ENCODE assay signal across 21 cellular contexts in genomic region chr13:111139452-111139851, GRCh38.
"Had no signal": no experiment of that assay in that cellular context is flagged by ENCODE, and none has a peak within 500 bp of the region (broad histone marks: within the 10 kb centered on the region; RNA-seq: fewer than 3 reads in every experiment).

No MANE protein-coding gene starts in this region.

- DNase-seq: dorsolateral prefrontal cortex; effector CD8-positive, alpha-beta T cell; endodermal cell; foreskin fibroblast; gastrocnemius medialis; head of caudate nucleus; left ventricle myocardium superior; lower lobe of right lung; natural killer cell; sigmoid colon; stimulated activated CD4-positive, alpha-beta T cell treated with anti-CD3 and anti-CD28 coated beads, Interleukin-2, amount 100 ng/mL, for 24 hours; stimulated activated CD4-positive, alpha-beta T cell treated with anti-CD3 and anti-CD28 coated beads, Interleukin-4, amount 100 ng/mL, for 4 hours; stimulated activated naive CD8-positive, alpha-beta T cell treated with anti-CD3 and anti-CD28 coated beads, Interleukin-15, Interleukin-2, amounts not matched to agents 100 U/mL and 50 U/mL, for 24 hours; substantia nigra; testis; tibial artery had no signal

- H3K9me3 ChIP-seq: gastrocnemius medialis, lower lobe of right lung, prostate gland, sigmoid colon, testis, tibial artery had no signal

- H3K4me1 ChIP-seq: lower lobe of right lung, prostate gland, sigmoid colon, testis had no signal

- ATAC-seq: esophagus mucosa; left ventricle myocardium superior; lower lobe of right lung; natural killer cell; right cardiac atrium; stimulated activated memory B cell treated with anti-CD40 and anti-IgM and Interleukin-4, amounts not matched to agents 10 μg/mL and 1 μg/mL and 100 μg/mL, for 72 hours; stimulated activated naive CD8-positive, alpha-beta T cell treated with anti-CD3 and anti-CD28 coated beads, Interleukin-15, Interleukin-2, amounts not matched to agents 100 U/mL and 50 U/mL, for 24 hours had no signal

- H3K27me3 ChIP-seq: dorsolateral prefrontal cortex, gastrocnemius medialis, sigmoid colon, testis, tibial artery had no signal

- H3K27ac ChIP-seq: dorsolateral prefrontal cortex, epithelial cell of prostate, gastrocnemius medialis, lower lobe of right lung, prostate gland, sigmoid colon, testis, tibial artery had no signal

- H3K4me3 ChIP-seq: dorsolateral prefrontal cortex, gastrocnemius medialis, lower lobe of right lung, prostate gland, sigmoid colon, testis, tibial artery had no signal

- H3K36me3 ChIP-seq: gastrocnemius medialis, lower lobe of right lung, prostate gland, sigmoid colon, tibial artery had no signal
